Comparison of ENCODE assay signal across 12 cellular contexts in genomic region chr19:38551450-38551813, GRCh38.
DNase-seq lines count a peak whose midpoint lies in the region; ATAC-seq, FAIRE-seq and TF ChIP-seq lines count a peak whose summit lies in the region.
"Had no signal": no experiment of that assay in that cellular context is flagged by ENCODE, and none has a peak within 500 bp of the region (broad histone marks: within the 10 kb centered on the region; RNA-seq: fewer than 3 reads in every experiment).

No MANE protein-coding gene starts in this region.

- no peak for FAIRE-seq in HepG2 (lab: Jason Lieb, UNC)

- H3K36me3 ChIP-seq in HepG2 (replicated peaks in 1 of 2; ENCODE audit: control insufficient read depth in 1 of 2, insufficient read depth in 2 of 2, low read length in 2 of 2) (no peaks in the 10 kb centered on the region), right lobe of liver (no peaks in the 10 kb centered on the region)
- H3K36me3 ChIP-seq: brain microvascular endothelial cell had no signal

- H3K36me3 Mint-ChIP-seq in activated naive CD8-positive, alpha-beta T cell treated with anti-CD3 and anti-CD28 coated beads, Interleukin-2, amount 50 U/mL, for 24 hours (ENCODE audit: low read depth), result no peaks in the 10 kb centered on the region
- H3K36me3 Mint-ChIP-seq in glutamatergic neuron (ENCODE audit: unreplicated experiment), result no peaks in the 10 kb centered on the region
- H3K36me3 Mint-ChIP-seq: mesothelial cell of epicardium had no signal

- H3K9me3 ChIP-seq in HepG2 (ENCODE audit: low read length) (no peaks in the 10 kb centered on the region), right lobe of liver (no peaks in the 10 kb centered on the region)

- intact Hi-C loops in HepG2 (cut with micrococcal nuclease; ENCODE audit: unreplicated experiment) (no loop called here), right lobe of liver (cut with DNase I) (no loop called here)

- H3K4me3 Mint-ChIP-seq in activated naive CD8-positive, alpha-beta T cell treated with anti-CD3 and anti-CD28 coated beads, Interleukin-2, amount 50 U/mL, for 24 hours, result peak overlapping the region; percentile 43
- peak overlapping the region; percentile 27 for H3K4me3 Mint-ChIP-seq in stimulated activated naive CD8-positive, alpha-beta T cell treated with anti-CD3 and anti-CD28 coated beads, Interleukin-15, amount 100 ng/mL, for 72 hours
- no peak overlapping the region for H3K4me3 Mint-ChIP-seq in glutamatergic neuron (ENCODE audit: unreplicated experiment)
- H3K4me3 Mint-ChIP-seq: mesothelial cell of epicardium had no signal

- in situ Hi-C loops in HepG2 (cut with HindIII; ENCODE audit: extremely low pct_ligation_motif_present, low pct_unique_long_range_greater_than_20kb), result no loop called here

- H3K4me1 ChIP-seq in HepG2 (ENCODE audit: insufficient read depth, low read length), result no peaks in the 10 kb centered on the region
- H3K4me1 ChIP-seq in right lobe of liver, result no peaks in the 10 kb centered on the region

- TF ChIP-seq EP300 in HepG2 (IDR thresholded peaks at IDR 0.05; ENCODE audit: low read depth in 2 of 2, low read length in 2 of 2) (no peak), HepG2 (CRISPR knock-in tag; IDR thresholded peaks at IDR 0.05; ENCODE audit: borderline replicate concordance) (no peak)

- H3K27ac Mint-ChIP-seq in activated naive CD8-positive, alpha-beta T cell treated with anti-CD3 and anti-CD28 coated beads, Interleukin-2, amount 50 U/mL, for 24 hours, result peak overlapping the region; percentile 70
- H3K27ac Mint-ChIP-seq in stimulated activated naive CD8-positive, alpha-beta T cell treated with anti-CD3 and anti-CD28 coated beads, Interleukin-15, amount 100 ng/mL, for 72 hours, result peak overlapping the region in 1 of 2 donors; percentile 23
- H3K27ac Mint-ChIP-seq in glutamatergic neuron (ENCODE audit: unreplicated experiment), result no peak overlapping the region
- H3K27ac Mint-ChIP-seq: mesothelial cell of epicardium had no signal

- no peak overlapping the region for H3K9ac ChIP-seq in HepG2 (ENCODE audit: insufficient read depth, low read depth, low read length)

- 23% methylated on average over 6 of the region's 6 CpGs for WGBS in HepG2 (ENCODE audit: low lambda C conversion rate)
- 42% methylated on average over 5 of the region's 6 CpGs for WGBS in right lobe of liver (ENCODE audit: insufficient coverage, low coverage, low lambda C conversion rate, missing lambda C conversion rate)

- ATAC-seq in HepG2 (no peak), right lobe of liver (no peak), HG03280 (IDR thresholded peaks at IDR 0.05; ENCODE audit: unreplicated experiment) (peak; percentile 47), GM19467 (IDR thresholded peaks at IDR 0.05; ENCODE audit: unreplicated experiment) (no peak)
- ATAC-seq in activated naive CD8-positive, alpha-beta T cell treated with anti-CD3 and anti-CD28 coated beads, Interleukin-2, amount 50 U/mL, for 24 hours, result peak; percentile 93
- ATAC-seq in stimulated activated naive CD8-positive, alpha-beta T cell treated with anti-CD3 and anti-CD28 coated beads, Interleukin-15, amount 100 ng/mL, for 72 hours, result peak; percentile 98

- CTCF ChIA-PET in HepG2 (lab: Yijun Ruan, JAX; ENCODE audit: low intra/inter-chr PET ratio, low total read pairs), result no interaction called here

- no peak for TF ChIP-seq RAD21 in HepG2 (CRISPR knock-in tag; IDR thresholded peaks at IDR 0.05)

- TF ChIP-seq CTCF in HepG2 (CRISPR knock-in tag; IDR thresholded peaks at IDR 0.05), result no peak
- TF ChIP-seq CTCF in right lobe of liver (IDR thresholded peaks at IDR 0.05), result no peak
- TF ChIP-seq CTCF in glutamatergic neuron (IDR thresholded peaks at IDR 0.05; ENCODE audit: partially characterized antibody, unreplicated experiment), result no peak

- POLR2A ChIA-PET in HepG2 (lab: Yijun Ruan, JAX), result no interaction called here

- H3K9me3 Mint-ChIP-seq in activated naive CD8-positive, alpha-beta T cell treated with anti-CD3 and anti-CD28 coated beads, Interleukin-2, amount 50 U/mL, for 24 hours, result no peaks in the 10 kb centered on the region
- no peaks in the 10 kb centered on the region for H3K9me3 Mint-ChIP-seq in stimulated activated naive CD8-positive, alpha-beta T cell treated with anti-CD3 and anti-CD28 coated beads, Interleukin-15, amount 100 ng/mL, for 72 hours
- H3K9me3 Mint-ChIP-seq in glutamatergic neuron (ENCODE audit: unreplicated experiment), result no peaks in the 10 kb centered on the region

- H3K4me2 ChIP-seq in HepG2 (ENCODE audit: low read depth, low read length), result no peak overlapping the region

- DNase-seq in HepG2 (ENCODE audit: low spot score), result no peak
- no peak for DNase-seq in right lobe of liver
- DNase-seq in activated naive CD8-positive, alpha-beta T cell treated with anti-CD3 and anti-CD28 coated beads, Interleukin-2, amount 50 U/mL, for 24 hours, result peak; percentile 65
- DNase-seq in stimulated activated naive CD8-positive, alpha-beta T cell treated with anti-CD3 and anti-CD28 coated beads, Interleukin-15, amount 100 ng/mL, for 72 hours, result peak; percentile 41 to 66
- DNase-seq in glutamatergic neuron, result no peak
- DNase-seq in cerebellum (ENCODE audit: low spot score), result no peak
- DNase-seq: brain microvascular endothelial cell, KG1 had no signal

- H3K27me3 ChIP-seq in HepG2 (ENCODE audit: control insufficient read depth in 1 of 2, insufficient read depth in 2 of 2, low read length in 2 of 2) (peaks cover 0 to 7% of the 10 kb centered on the region in 2 experiments; a peak in 1 of 5 replicates), right lobe of liver (no peaks in the 10 kb centered on the region)
- H3K27me3 ChIP-seq: brain microvascular endothelial cell had no signal

- peak overlapping the region; percentile 3 for H2AFZ ChIP-seq in HepG2 (ENCODE audit: low read length)

- no TSS peak for BruUV-seq in HepG2 (replicated peaks; lab: Mats Ljungman, UMichigan)

- no peak overlapping the region for H3K27ac ChIP-seq in HepG2 (ENCODE audit: extremely low read length, insufficient read depth, low read length)
- H3K27ac ChIP-seq in right lobe of liver, result no peak overlapping the region
- H3K27ac ChIP-seq: brain microvascular endothelial cell had no signal

- peaks cover 33% of the 10 kb centered on the region for H3K4me1 Mint-ChIP-seq in activated naive CD8-positive, alpha-beta T cell treated with anti-CD3 and anti-CD28 coated beads, Interleukin-2, amount 50 U/mL, for 24 hours
- H3K4me1 Mint-ChIP-seq in stimulated activated naive CD8-positive, alpha-beta T cell treated with anti-CD3 and anti-CD28 coated beads, Interleukin-15, amount 100 ng/mL, for 72 hours, result peaks cover 33% of the 10 kb centered on the region
- H3K4me1 Mint-ChIP-seq in glutamatergic neuron (ENCODE audit: low read depth, unreplicated experiment), result no peaks in the 10 kb centered on the region
- H3K4me1 Mint-ChIP-seq: mesothelial cell of epicardium had no signal

- no peaks in the 10 kb centered on the region for H3K79me2 ChIP-seq in HepG2 (ENCODE audit: insufficient read depth, low read length)

- peaks cover 10% of the 10 kb centered on the region for H3K27me3 Mint-ChIP-seq in activated naive CD8-positive, alpha-beta T cell treated with anti-CD3 and anti-CD28 coated beads, Interleukin-2, amount 50 U/mL, for 24 hours
- H3K27me3 Mint-ChIP-seq in stimulated activated naive CD8-positive, alpha-beta T cell treated with anti-CD3 and anti-CD28 coated beads, Interleukin-15, amount 100 ng/mL, for 72 hours, result peaks cover 29% of the 10 kb centered on the region
- H3K27me3 Mint-ChIP-seq in glutamatergic neuron (ENCODE audit: unreplicated experiment), result no peaks in the 10 kb centered on the region

- no peaks in the 10 kb centered on the region for H4K20me1 ChIP-seq in HepG2 (ENCODE audit: insufficient read depth, low read length)

- no peak for TF ChIP-seq POLR2A in HepG2 (IDR thresholded peaks at IDR 0.05; ENCODE audit: insufficient read depth in 1 of 2, low read depth in 2 of 2, low read length in 2 of 2)
- no peak for TF ChIP-seq POLR2A in right lobe of liver (IDR thresholded peaks at IDR 0.05)

- no peak overlapping the region for H3K4me3 ChIP-seq in HepG2 (replicated peaks in 1 of 3; ENCODE audit: insufficient read depth in 1 of 3, low read depth in 2 of 3, low read length in 3 of 3)
- H3K4me3 ChIP-seq in right lobe of liver, result no peak overlapping the region
- H3K4me3 ChIP-seq: skin epidermis had no signal

TF ChIP-seq in HepG2, 621 proteins besides CTCF, POLR2A, EP300 and RAD21:
- TF ChIP-seq U2AF1 (optimal IDR thresholded peaks at IDR 0.05; ENCODE audit: low read depth, low read length), result no peak
TF ChIP-seq in HepG2: peak in this region for 0.

Comparison
In these comparisons a context has a peak if more than half of its experiments do, and no peak if none do; other contexts are left out.
1. ATAC-seq: peak in HG03280 (single experiment), activated naive CD8-positive, alpha-beta T cell treated with anti-CD3 and anti-CD28 coated beads, Interleukin-2, amount 50 U/mL, for 24 hours (single experiment) and stimulated activated naive CD8-positive, alpha-beta T cell treated with anti-CD3 and anti-CD28 coated beads, Interleukin-15, amount 100 ng/mL, for 72 hours (single experiment); none in HepG2 (single experiment), right lobe of liver (0 of 4) and GM19467 (single experiment).
2. DNase-seq: peak in activated naive CD8-positive, alpha-beta T cell treated with anti-CD3 and anti-CD28 coated beads, Interleukin-2, amount 50 U/mL, for 24 hours (single experiment) and stimulated activated naive CD8-positive, alpha-beta T cell treated with anti-CD3 and anti-CD28 coated beads, Interleukin-15, amount 100 ng/mL, for 72 hours (2 of 2); none in HepG2 (single experiment), right lobe of liver (0 of 3), glutamatergic neuron (single experiment) and cerebellum (single experiment).